Comparison of ENCODE assay signal across 21 cellular contexts in genomic region chr15:57403946-57404345, GRCh38. TPM values are rescaled to one million over a fixed set of nuclear protein-coding genes. Genes with fewer than 3 reads are reported as not detected.
DNase-seq lines count a peak whose midpoint lies in the region; ATAC-seq, FAIRE-seq and TF ChIP-seq lines count a peak whose summit lies in the region.
"Had no signal": no experiment of that assay in that cellular context is flagged by ENCODE, and none has a peak within 500 bp of the region (broad histone marks: within the 10 kb centered on the region; RNA-seq: fewer than 3 reads in every experiment).

No MANE protein-coding gene starts in this region.

- peaks cover 39% of the 10 kb centered on the region for H3K4me1 Mint-ChIP-seq in GM23338
- H3K4me1 Mint-ChIP-seq: CD4-positive, CD25-positive, alpha-beta regulatory T cell had no signal

- TF ChIP-seq POLR2A in endothelial cell of umbilical vein (IDR thresholded peaks at IDR 0.05; ENCODE audit: low read depth, low read length) = no peak

- H3K4me1 ChIP-seq in GM23338 (ENCODE audit: insufficient read depth) = peaks cover 38% of the 10 kb centered on the region
- H3K4me1 ChIP-seq in endothelial cell of umbilical vein (ENCODE audit: control insufficient read depth, extremely low read depth, insufficient read depth, low read length) = peaks cover 7% of the 10 kb centered on the region
- peaks cover 35% of the 10 kb centered on the region for H3K4me1 ChIP-seq in iPS-20b (ENCODE audit: insufficient read depth, low read length)
- H3K4me1 ChIP-seq in trophoblast cell (ENCODE audit: control insufficient read depth in 1 of 2, insufficient read depth in 2 of 2, low read length in 2 of 2) = peaks cover 11 to 18% of the 10 kb centered on the region in 2 experiments
- H3K4me1 ChIP-seq: BE2C, Peyer's patch had no signal

- H4K91ac ChIP-seq in trophoblast cell (ENCODE audit: low read depth, low read length) = peak overlapping the region; percentile 11

- H3K4me2 ChIP-seq in GM23338 = no peak overlapping the region
- H3K4me2 ChIP-seq in endothelial cell of umbilical vein (ENCODE audit: insufficient read depth, low read length) = no peak overlapping the region
- no peak overlapping the region for H3K4me2 ChIP-seq in trophoblast cell (ENCODE audit: low read length)

- in situ Hi-C loops in GM13977 (cut with MboI; ENCODE audit: low pct_unique_long_range_greater_than_20kb, low sequenced_read_pairs, unreplicated experiment) = no loop called here

- CTCF ChIA-PET in endothelial cell of umbilical vein (lab: Charles Lee) = interaction anchor here (1.0 to 1.6 kb wide), 3 partner anchors 10 to 123 kb away, joined by 3 to 4 read pairs (median 4); no protein-coding TSS in a partner anchor

- peak; percentile 4 for FAIRE-seq in endothelial cell of umbilical vein (lab: Jason Lieb, UNC)
- FAIRE-seq: A204.1, GM12878, HepG2 had no signal

- H2BK12ac ChIP-seq in trophoblast cell (ENCODE audit: low read length) = no peak overlapping the region

- POLR2A ChIA-PET in endothelial cell of umbilical vein (lab: Charles Lee) = no interaction called here

- no peaks in the 10 kb centered on the region for H3K9me2 ChIP-seq in GM23338 (ENCODE audit: insufficient read depth)

- no peak overlapping the region for H2AFZ ChIP-seq in GM23338
- no peak overlapping the region for H2AFZ ChIP-seq in endothelial cell of umbilical vein (ENCODE audit: low read depth, low read length)
- no peak overlapping the region for H2AFZ ChIP-seq in trophoblast cell (ENCODE audit: insufficient read depth, low read length, poor library complexity)

- no peak overlapping the region for H2BK120ac ChIP-seq in trophoblast cell (ENCODE audit: insufficient read depth, low read length, poor library complexity)

- H3F3A ChIP-seq in GM23338 (replicated peaks; ENCODE audit: low read depth) = no peaks in the 10 kb centered on the region

- no peak overlapping the region for H3K23ac ChIP-seq in trophoblast cell (ENCODE audit: low read length)

- H3K4me3 ChIP-seq in GM23338 = no peak overlapping the region
- no peak overlapping the region for H3K4me3 ChIP-seq in endothelial cell of umbilical vein (replicated peaks in 1 of 3; ENCODE audit: insufficient read depth in 1 of 3, low read depth in 1 of 3, low read length in 3 of 3)
- H3K4me3 ChIP-seq in iPS-20b (ENCODE audit: low read length) = no peak overlapping the region
- no peak overlapping the region for H3K4me3 ChIP-seq in trophoblast cell (ENCODE audit: low read depth, low read length)
- H3K4me3 ChIP-seq: GM12878, Peyer's patch had no signal

- H4K12ac ChIP-seq in trophoblast cell (ENCODE audit: low read depth, low read length) = no peak overlapping the region

- BruUV-seq in endothelial cell of umbilical vein (replicated peaks; lab: Mats Ljungman, UMichigan) = no TSS peak

- H3K4ac ChIP-seq in trophoblast cell (ENCODE audit: low read depth, low read length) = no peak overlapping the region

- intact Hi-C loops in endothelial cell of umbilical vein (cut with micrococcal nuclease) = loop anchor here (1.0 kb wide), 1 partner anchor 9 kb away; no protein-coding TSS in a partner anchor

- no peaks in the 10 kb centered on the region for H3K27me3 Mint-ChIP-seq in GM23338 (ENCODE audit: insufficient read depth, low read depth, poor library complexity)

- H2AK5ac ChIP-seq in trophoblast cell (ENCODE audit: low read length) = no peak overlapping the region

- no peak overlapping the region for H3K14ac ChIP-seq in trophoblast cell (ENCODE audit: low read length)

- H3K4me3 Mint-ChIP-seq in GM23338 = no peak overlapping the region; the same call in 2 of the 3 replicates
- H3K4me3 Mint-ChIP-seq: CD4-positive, CD25-positive, alpha-beta regulatory T cell; HFFc6 had no signal

- H3K36me3 ChIP-seq in GM23338 (ENCODE audit: insufficient read depth) (no peaks in the 10 kb centered on the region; the same call in none of the 2 replicates), endothelial cell of umbilical vein (ENCODE audit: control insufficient read depth in 2 of 2, extremely low read depth in 1 of 2, insufficient read depth in 2 of 2, low read length in 2 of 2) (no peaks in the 10 kb centered on the region), iPS-20b (ENCODE audit: insufficient read depth, low read depth, low read length) (peaks cover 5% of the 10 kb centered on the region; the same call in 1 of the 2 replicates), trophoblast cell (ENCODE audit: control insufficient read depth in 1 of 2, insufficient read depth in 2 of 2, low read length in 2 of 2) (no peaks in the 10 kb centered on the region)
- H3K36me3 ChIP-seq: BE2C, Peyer's patch had no signal

- H3K27ac ChIP-seq in GM23338 (ENCODE audit: low read depth) (0 out of 2 replicates have a peak overlapping the region, but pooled peaks have one; percentile 23), endothelial cell of umbilical vein (ENCODE audit: insufficient read depth, low read depth, low read length) (no peak overlapping the region), iPS-20b (ENCODE audit: low read length) (peak overlapping the region; percentile 23), trophoblast cell (ENCODE audit: low read depth, low read length) (no peak overlapping the region)
- H3K27ac ChIP-seq: Peyer's patch had no signal

- H3K9me3 ChIP-seq in endothelial cell of umbilical vein (replicated peaks; ENCODE audit: control insufficient read depth, insufficient read depth, low read length) (no peaks in the 10 kb centered on the region), iPS-20b (ENCODE audit: insufficient read depth, low read depth, low read length) (no peaks in the 10 kb centered on the region), trophoblast cell (ENCODE audit: insufficient read depth, low read depth, low read length) (peaks cover 2% of the 10 kb centered on the region)
- H3K9me3 ChIP-seq: BE2C, Peyer's patch had no signal

- H3K27ac Mint-ChIP-seq in GM23338 = no peak overlapping the region
- H3K27ac Mint-ChIP-seq: CD4-positive, CD25-positive, alpha-beta regulatory T cell; HFFc6 had no signal

- peaks cover 82% of the 10 kb centered on the region for H3K79me2 ChIP-seq in GM23338 (replicated peaks; ENCODE audit: insufficient read depth)
- H3K79me2 ChIP-seq in endothelial cell of umbilical vein (ENCODE audit: control insufficient read depth, insufficient read depth, low read length) = no peaks in the 10 kb centered on the region
- peaks cover 1% of the 10 kb centered on the region for H3K79me2 ChIP-seq in trophoblast cell (ENCODE audit: control insufficient read depth, insufficient read depth, low read length, poor library complexity)

- peaks cover 7% of the 10 kb centered on the region for H3K79me1 ChIP-seq in trophoblast cell (ENCODE audit: low read length)

- no peak for DNase-seq in GM23338 (ENCODE audit: low spot score)
- DNase-seq in endothelial cell of umbilical vein (ENCODE audit: low read depth, low spot score) = no peak
- DNase-seq in trophoblast cell = no peak
- no peak for DNase-seq in activated CD4-positive, alpha-beta T cell treated with anti-CD3 and anti-CD28 coated beads for 48 hours
- no peak for DNase-seq in GM13977 (ENCODE audit: low spot score)
- no peak for DNase-seq in DMS 273 treated with DMSO at 0.1 percent for 48 hours (lab: John Stamatoyannopoulos, UW)
- DNase-seq: BE2C; CD4-positive, CD25-positive, alpha-beta regulatory T cell; COR-L47; HFFc6; KBM-7; NCI-H1105; NCI-H2081; NCI-H2171 treated with DMSO at 0.1 percent for 48 hours; NCI-H446; Peyer's patch had no signal

- no peak overlapping the region for H3K9ac ChIP-seq in endothelial cell of umbilical vein (replicated peaks; ENCODE audit: extremely low read depth, insufficient read depth, low read length)
- no peak overlapping the region for H3K9ac ChIP-seq in iPS-20b (ENCODE audit: low read depth, low read length)
- no peak overlapping the region for H3K9ac ChIP-seq in trophoblast cell (ENCODE audit: low read length)

- no peaks in the 10 kb centered on the region; the same call in 2 of the 3 replicates for H3K9me3 Mint-ChIP-seq in GM23338
- H3K9me3 Mint-ChIP-seq: HFFc6 had no signal

- no peak overlapping the region for H4K8ac ChIP-seq in trophoblast cell (ENCODE audit: low read depth, low read length)

- no peak overlapping the region for H3K18ac ChIP-seq in trophoblast cell (ENCODE audit: low read length)

- H4K20me1 ChIP-seq in GM23338 (replicated peaks; ENCODE audit: insufficient read depth) (peaks cover 9% of the 10 kb centered on the region; the same call in 1 of the 2 replicates), endothelial cell of umbilical vein (replicated peaks; ENCODE audit: control insufficient read depth, extremely low read depth, insufficient read depth, low read length) (no peaks in the 10 kb centered on the region)

- H3K9me1 ChIP-seq in endothelial cell of umbilical vein (replicated peaks; ENCODE audit: control insufficient read depth, extremely low read depth, insufficient read depth, low read length) = no peaks in the 10 kb centered on the region

- H3K36me3 Mint-ChIP-seq in GM23338 (ENCODE audit: low read depth) = peaks cover 48% of the 10 kb centered on the region
- H3K36me3 Mint-ChIP-seq: CD4-positive, CD25-positive, alpha-beta regulatory T cell had no signal

- H3K27me3 ChIP-seq in GM23338 (ENCODE audit: insufficient read depth) = no peaks in the 10 kb centered on the region
- no peaks in the 10 kb centered on the region for H3K27me3 ChIP-seq in endothelial cell of umbilical vein (ENCODE audit: control insufficient read depth in 2 of 2, insufficient read depth in 2 of 2, low read length in 2 of 2)
- H3K27me3 ChIP-seq in iPS-20b (ENCODE audit: insufficient read depth, low read length) = no peaks in the 10 kb centered on the region
- H3K27me3 ChIP-seq in trophoblast cell (ENCODE audit: insufficient read depth, low read length) = no peaks in the 10 kb centered on the region
- H3K27me3 ChIP-seq: Peyer's patch had no signal

- no CpG with 5 or more reads among the region's 2 CpGs for WGBS in trophoblast cell (ENCODE audit: extremely low coverage, insufficient coverage, insufficient read length)

- TF ChIP-seq CTCF in GM23338 (conservative IDR thresholded peaks at IDR 0.05; ENCODE audit: low read depth in 2 of 2) = no peak
- no peak for TF ChIP-seq CTCF in endothelial cell of umbilical vein (IDR thresholded peaks at IDR 0.05; ENCODE audit: extremely low read depth in 1 of 2, insufficient read depth in 1 of 2, low read depth in 1 of 2, low read length in 2 of 2)
- no peak for TF ChIP-seq CTCF in GM13977 (IDR thresholded peaks at IDR 0.05; ENCODE audit: extremely low read depth, insufficient read depth, missing control alignments)

- no peak overlapping the region for H2BK5ac ChIP-seq in trophoblast cell (ENCODE audit: low read depth, low read length, poor library complexity)

- dilution Hi-C loops in endothelial cell of umbilical vein (cut with MboI; ENCODE audit: extremely low pct_ligation_motif_present, low sequenced_read_pairs) = no loop called here

- ATAC-seq in GM23338 (no peak), HG03442 (IDR thresholded peaks at IDR 0.05; ENCODE audit: unreplicated experiment) (no peak)
- ATAC-seq: GM12878, HepG2 had no signal

RNA-seq across cellular contexts. Expression of gene CGNL1, which starts 27.6 kb away (rescaled TPM):
- total RNA-seq in GM23338 (2014; rRNA removed; shearing (Covaris generic)) = 57.8 and 58.0 TPM in 2 replicates
- polyA plus RNA-seq in GM23338 (2016; fragmentation: Nextera tagmentation; extraction: Ambion mirVana) (19.4 and 20.0 TPM in 2 replicates), endothelial cell of umbilical vein (5.9 and 6.9 TPM in 2 replicates)
- 25.7 and 27.1 TPM in 2 replicates for total RNA-seq in endothelial cell of umbilical vein
- polyA plus RNA-seq in endothelial cell of umbilical vein (2011; cell fraction: cytosol; rRNA removed) = 8.8 and 9.0 TPM in 2 replicates
- 20.6 and 21.6 TPM in 2 replicates for polyA plus RNA-seq in endothelial cell of umbilical vein (2011; cell fraction: nucleus; rRNA removed)
- 10.4 and 16.7 TPM in 2 replicates for polyA plus RNA-seq in endothelial cell of umbilical vein (2012)
- polyA minus RNA-seq in endothelial cell of umbilical vein = 20.0 and 23.6 TPM in 2 replicates
- polyA minus RNA-seq in endothelial cell of umbilical vein (2011; cell fraction: cytosol; rRNA and poly(A)+ RNA removed) = not detected
- polyA minus RNA-seq in endothelial cell of umbilical vein (2011; cell fraction: nucleus; rRNA and poly(A)+ RNA removed) = 21.5 and 22.7 TPM in 2 replicates
- polyA plus RNA-seq in trophoblast cell (2013) = 9.6 and 10.1 TPM in 2 replicates
- total RNA-seq: CD4-positive, CD25-positive, alpha-beta regulatory T cell had no signal
- polyA plus RNA-seq: CD4-positive, CD25-positive, alpha-beta regulatory T cell had no signal

Comparison
In these comparisons a context has a peak if more than half of its experiments do, and no peak if none do; other contexts are left out.
1. H3K27ac ChIP-seq: peak in GM23338 (single experiment) and iPS-20b (single experiment); none in endothelial cell of umbilical vein (single experiment) and trophoblast cell (single experiment).